Comparison of ENCODE assay signal across 21 cellular contexts in the genomic region with DNA sequence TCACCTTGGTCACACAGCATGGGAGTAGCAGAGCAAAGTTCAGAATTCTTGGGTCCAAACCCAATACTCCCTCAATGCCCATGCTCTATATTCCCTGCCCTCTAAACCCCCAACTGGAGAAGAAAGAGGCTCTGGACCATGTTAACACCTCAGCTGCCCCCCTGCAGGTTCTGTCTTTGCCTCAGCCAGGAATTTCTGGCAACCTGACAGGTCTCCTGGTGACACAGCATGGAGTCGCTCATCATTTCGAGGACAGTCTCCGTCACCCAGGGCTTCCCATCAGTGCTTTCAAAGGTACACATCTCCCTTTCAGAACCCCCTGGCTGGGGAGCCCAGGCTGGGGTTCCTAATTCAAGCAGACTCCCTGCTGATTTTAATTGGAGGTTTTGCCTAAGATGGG.
"Had no signal": no experiment of that assay in that cellular context is flagged by ENCODE, and none has a peak within 500 bp of the region (broad histone marks: within the 10 kb centered on the region; RNA-seq: fewer than 3 reads in every experiment).

No MANE protein-coding gene starts in this region.

- H3K27me3 ChIP-seq: neutrophil, ovary, right lobe of liver, testis, transverse colon had no signal

- H3K36me3 ChIP-seq: left ventricle myocardium inferior, neutrophil, ovary, right lobe of liver, transverse colon had no signal

- H3K4me1 ChIP-seq: left ventricle myocardium inferior, right lobe of liver, testis, transverse colon had no signal

- H3K27ac ChIP-seq: left ventricle myocardium inferior, neutrophil, ovary, right lobe of liver, testis, transverse colon had no signal

- H3K4me3 ChIP-seq: left ventricle myocardium inferior, lung, mucosa of descending colon, ovary, right lobe of liver, testis, transverse colon had no signal

- ATAC-seq: activated naive CD4-positive, alpha-beta T cell treated with anti-CD3 and anti-CD28 coated beads, Interleukin-2, amount 50 U/mL, for 72 hours; activated T-cell treated with anti-CD3 and anti-CD28 coated beads, Interleukin-2, amount 50 U/mL, for 72 hours; esophagus mucosa; mucosa of descending colon; natural killer cell treated with Interleukin-12 subunit alpha and Interleukin-12 subunit beta and Interleukin-15 and Interleukin-18, amount 100 ng/mL, for 72 hours; right lobe of liver; stimulated activated naive CD8-positive, alpha-beta T cell treated with anti-CD3 and anti-CD28 coated beads, Interleukin-15, Interleukin-2, amounts not matched to agents 100 U/mL and 50 U/mL, for 24 hours had no signal

- DNase-seq: activated CD4-positive, alpha-beta T cell treated with anti-CD3 and anti-CD28 coated beads for 4 hours; activated CD4-positive, alpha-beta T cell treated with anti-CD3 and anti-CD28 coated beads, Interleukin-2, amount 50 U/mL, for 4 hours; activated naive CD4-positive, alpha-beta T cell; activated T-cell treated with anti-CD3 and anti-CD28 coated beads for 4 hours; activated T-cell treated with anti-CD3 and anti-CD28 coated beads, Interleukin-2, amount 50 U/mL, for 72 hours; anterior cingulate cortex; cortex of kidney; foreskin fibroblast; left ventricle myocardium inferior; mucosa of descending colon; ovary; right lobe of liver; stimulated activated CD4-positive, alpha-beta T cell treated with anti-CD3 and anti-CD28 coated beads, Interleukin-2, amount 100 ng/mL, for 48 hours; stimulated activated naive CD8-positive, alpha-beta T cell treated with anti-CD3 and anti-CD28 coated beads, Interleukin-15, Interleukin-2, amounts not matched to agents 100 U/mL and 50 U/mL, for 24 hours; testis; transverse colon had no signal
